ENCODE assay signal across 14 cellular contexts in genomic region chr3:181569356-181569940, GRCh38.
"Had no signal": no experiment of that assay in that cellular context is flagged by ENCODE, and none has a peak within 500 bp of the region (broad histone marks: within the 10 kb centered on the region; RNA-seq: fewer than 3 reads in every experiment).

No MANE protein-coding gene starts in this region.

- H3K27ac ChIP-seq: esophagus squamous epithelium, hepatocyte, parathyroid adenoma, psoas muscle, right lobe of liver had no signal

- DNase-seq: effector memory CD8-positive, alpha-beta T cell; esophagus squamous epithelium; foreskin fibroblast; kidney glomerular epithelial cell; psoas muscle; retina; right lobe of liver; stimulated activated CD4-positive, alpha-beta T cell treated with anti-CD3 and anti-CD28 coated beads, Interleukin-4, amount 100 ng/mL, for 1 hour; stimulated activated CD8-positive, alpha-beta memory T cell treated with anti-CD3 and anti-CD28 coated beads, Interleukin-4, amount 100 ng/mL, for 48 hours; trophoblast cell had no signal

- H3K4me1 ChIP-seq: esophagus squamous epithelium, parathyroid adenoma, psoas muscle, right lobe of liver had no signal

- H3K4me3 ChIP-seq: esophagus squamous epithelium, hepatocyte, psoas muscle, right lobe of liver had no signal

- ATAC-seq: effector memory CD8-positive, alpha-beta T cell; left lobe of liver; psoas muscle; right lobe of liver; stimulated activated effector memory CD8-positive, alpha-beta T cell treated with anti-CD3 and anti-CD28 coated beads, Interleukin-12 subunit alpha, Interleukin-12 subunit beta, amount 100 ng/mL, for 72 hours had no signal

- H3K9me3 ChIP-seq: esophagus squamous epithelium, psoas muscle, right lobe of liver had no signal

- H3K27me3 ChIP-seq: esophagus squamous epithelium, right lobe of liver had no signal

- H3K36me3 ChIP-seq: esophagus squamous epithelium, right lobe of liver had no signal
